18 cellular contexts compared by ENCODE assay signal in the genomic region with DNA sequence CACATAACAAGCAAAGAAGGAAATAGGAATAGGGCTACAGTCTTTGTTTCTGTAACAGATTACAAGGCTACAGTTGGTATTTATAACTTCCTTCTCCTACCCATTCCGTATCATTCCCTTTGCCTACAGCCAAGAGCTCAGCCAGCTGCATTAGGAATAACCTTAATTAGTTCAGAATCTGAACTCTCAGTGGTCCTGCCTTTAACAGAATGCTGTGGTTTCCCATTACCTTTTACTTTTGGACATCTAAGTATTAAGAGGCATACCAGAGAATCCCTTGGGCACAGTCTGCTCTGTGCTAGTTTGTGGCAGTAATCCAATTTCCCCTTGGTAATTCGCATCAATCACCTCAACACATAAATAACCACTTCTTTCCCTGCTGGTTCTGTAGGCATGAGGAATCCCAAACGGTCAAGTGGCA. TPM values are rescaled to one million over a fixed set of nuclear protein-coding genes. Genes with fewer than 3 reads are reported as not detected.
DNase-seq lines count a peak whose midpoint lies in the region; TF ChIP-seq lines count a peak whose summit lies in the region.
"Had no signal": no experiment of that assay in that cellular context is flagged by ENCODE, and none has a peak within 500 bp of the region (broad histone marks: within the 10 kb centered on the region; RNA-seq: fewer than 3 reads in every experiment).

No MANE protein-coding gene starts in this region.

- no peak overlapping the region for H3K4me2 ChIP-seq in osteoblast (ENCODE audit: insufficient read depth, low read length)

- H3K36me3 ChIP-seq in osteoblast (ENCODE audit: insufficient read depth, low read length) = peaks cover 17% of the 10 kb centered on the region

- H3K79me2 ChIP-seq in osteoblast (ENCODE audit: insufficient read depth, low read length) = no peaks in the 10 kb centered on the region

- no peaks in the 10 kb centered on the region for H3K9me3 ChIP-seq in osteoblast (ENCODE audit: low read depth, low read length)
- H3K9me3 ChIP-seq: pancreas had no signal

- H3K4me3 ChIP-seq in osteoblast (ENCODE audit: insufficient read depth, low read length) = no peak overlapping the region
- H3K4me3 ChIP-seq: pancreas had no signal

- H2AFZ ChIP-seq in osteoblast (ENCODE audit: low read length) = no peak overlapping the region

- H3K27me3 ChIP-seq in osteoblast (ENCODE audit: insufficient read depth, low read length) = no peaks in the 10 kb centered on the region
- H3K27me3 ChIP-seq: pancreas had no signal

- TF ChIP-seq CTCF in osteoblast (IDR thresholded peaks at IDR 0.05; ENCODE audit: extremely low read depth, low read depth, low read length) = no peak

- DNase-seq in DMS79 treated with DMSO at 0.1 percent for 48 hours (lab: John Stamatoyannopoulos, UW) (peak; percentile 7), NCI-H446 treated with DMSO at 0.1 percent for 48 hours (lab: John Stamatoyannopoulos, UW) (peak; percentile 2), dermis blood vessel endothelial cell (peak; percentile 21), osteoblast (ENCODE audit: insufficient read length, low spot score, missing footprints) (peak; percentile 5), HPDE6-E6E7 (ENCODE audit: extremely low spot score) (no peak), EL (no peak)
- no peak for DNase-seq in activated effector memory CD4-positive, alpha-beta T cell treated with Interleukin-2 at 50 U/mL for 16 hours
- DNase-seq in stimulated activated CD4-positive, alpha-beta T cell treated with anti-CD3 and anti-CD28 coated beads, Interleukin-2, amount 100 ng/mL, for 48 hours = no peak
- DNase-seq: activated CD4-positive, alpha-beta T cell treated with anti-CD3 and anti-CD28 coated beads for 36 hours; activated gamma-delta T cell; CD8-positive, alpha-beta memory T cell; glutamatergic neuron; H9; left cardiac atrium; NCI-H1436; pancreas; stimulated activated CD4-positive, alpha-beta T cell treated with anti-CD3 and anti-CD28 coated beads, Interleukin-4, amount 100 ng/mL, for 4 hours; stimulated activated naive CD8-positive, alpha-beta T cell treated with anti-CD3 and anti-CD28 coated beads, Interleukin-15, amount 100 ng/mL, for 72 hours had no signal

- H3K27ac ChIP-seq in osteoblast (ENCODE audit: low read depth, low read length) = no peak overlapping the region
- H3K27ac ChIP-seq: pancreas had no signal

- H4K20me1 ChIP-seq in osteoblast (ENCODE audit: insufficient read depth, low read length) = peaks cover 2% of the 10 kb centered on the region

- H3K4me1 ChIP-seq in osteoblast (ENCODE audit: insufficient read depth, low read length) = no peaks in the 10 kb centered on the region
- H3K4me1 ChIP-seq: pancreas had no signal

RNA-seq across cellular contexts. Expression of a gene that starts 44.2 kb away (rescaled TPM):
- total RNA-seq in dermis blood vessel endothelial cell (0.17 TPM in 1 of 2 replicates, not detected in the other), osteoblast (under 0.01 TPM in 1 of 2 replicates, not detected in the other)
- total RNA-seq: CD8-positive, alpha-beta memory T cell; H9 had no signal

Comparison
In these comparisons a context has a peak if more than half of its experiments do, and no peak if none do; other contexts are left out.
1. DNase-seq: peak in DMS79 treated with DMSO at 0.1 percent for 48 hours (single experiment), NCI-H446 treated with DMSO at 0.1 percent for 48 hours (single experiment), dermis blood vessel endothelial cell (single experiment) and osteoblast (single experiment); none in HPDE6-E6E7 (single experiment), activated effector memory CD4-positive, alpha-beta T cell treated with Interleukin-2 at 50 U/mL for 16 hours (single experiment), EL (single experiment) and stimulated activated CD4-positive, alpha-beta T cell treated with anti-CD3 and anti-CD28 coated beads, Interleukin-2, amount 100 ng/mL, for 48 hours (0 of 2).